14 cellular contexts compared by ENCODE assay signal in the genomic region with DNA sequence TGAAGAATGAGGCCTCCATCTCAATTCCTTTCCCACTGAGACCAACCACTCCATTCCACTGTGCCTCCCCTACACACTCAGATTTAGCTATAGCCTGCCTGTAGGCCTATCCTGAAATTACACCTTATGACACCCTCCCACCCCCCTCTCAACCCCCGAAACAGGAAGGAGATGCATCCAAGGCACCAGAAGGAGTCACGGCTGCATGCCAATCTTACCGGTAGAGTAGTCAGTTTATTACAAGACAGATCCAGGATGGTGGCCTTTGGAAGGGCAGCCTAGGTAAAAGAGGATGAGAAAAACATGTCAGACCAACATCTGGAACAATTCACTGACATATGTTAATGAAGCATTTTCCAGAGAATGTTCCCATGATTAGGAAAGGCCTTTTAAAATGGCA. TPM values are rescaled to one million over a fixed set of nuclear protein-coding genes. Genes with fewer than 3 reads are reported as not detected.
DNase-seq lines count a peak whose midpoint lies in the region; FAIRE-seq and TF ChIP-seq lines count a peak whose summit lies in the region.
"Had no signal": no experiment of that assay in that cellular context is flagged by ENCODE, and none has a peak within 500 bp of the region (broad histone marks: within the 10 kb centered on the region; RNA-seq: fewer than 3 reads in every experiment).

No MANE protein-coding gene starts in this region.

- H3K27me3 ChIP-seq in ACC112 (ENCODE audit: insufficient read depth, low read length): no peaks in the 10 kb centered on the region
- H3K27me3 ChIP-seq in Caco-2 (replicated peaks; ENCODE audit: control insufficient read depth, insufficient read depth, low read length): no peaks in the 10 kb centered on the region
- H3K27me3 ChIP-seq: thyroid gland had no signal

- no peak for FAIRE-seq in H54 (lab: Jason Lieb, UNC)

- no peaks in the 10 kb centered on the region for H3K9me3 Mint-ChIP-seq in Caco-2 (ENCODE audit: unreplicated experiment)

- no peak overlapping the region for H2AFZ ChIP-seq in ACC112 (ENCODE audit: low read length, unreplicated experiment)

- POLR2A ChIA-PET in Caco-2 (lab: Charles Lee): interaction anchor here (0.6 kb wide), 1 partner anchor 12 kb away, joined by 3 read pairs; no protein-coding TSS in a partner anchor

- no TSS peak for BruUV-seq in Caco-2 (replicated peaks; lab: Mats Ljungman, UMichigan)

- H3K36me3 Mint-ChIP-seq in Caco-2 (ENCODE audit: insufficient read depth, unreplicated experiment): peaks cover 74% of the 10 kb centered on the region

- H3K27ac ChIP-seq in ACC112 (ENCODE audit: low read depth, low read length): no peak overlapping the region
- H3K27ac ChIP-seq: thyroid gland had no signal

- TF ChIP-seq POLR2A in H54 (IDR thresholded peaks at IDR 0.05; ENCODE audit: low read depth, low read length): no peak

- CTCF ChIA-PET in Caco-2 (lab: Charles Lee): interaction anchor here (0.7 kb wide), 3 partner anchors 25 to 287 kb away, joined by 3 to 9 read pairs (median 3); no protein-coding TSS in a partner anchor

- no peak for TF ChIP-seq CTCF in Caco-2 (IDR thresholded peaks at IDR 0.05; ENCODE audit: insufficient read depth in 1 of 2, low read depth in 1 of 2, low read length in 1 of 2, severe bottlenecking in 1 of 2, unreplicated experiment in 1 of 2)
- no peak for TF ChIP-seq CTCF in WI38 (IDR thresholded peaks at IDR 0.05; ENCODE audit: low read depth, low read length)
- no peak for TF ChIP-seq CTCF in fibroblast of pulmonary artery (IDR thresholded peaks at IDR 0.05; ENCODE audit: low read length, missing control alignments)

- H3K27ac Mint-ChIP-seq in Caco-2 (ENCODE audit: unreplicated experiment): peak overlapping the region; percentile 48

- H3K4me3 ChIP-seq in ACC112 (ENCODE audit: low read depth, low read length) (peak overlapping the region; percentile 92), Caco-2 (ENCODE audit: low read depth, low read length) (no peak overlapping the region), WI38 (ENCODE audit: low read depth, low read length) (peak overlapping the region; percentile 84), fibroblast of pulmonary artery (replicated peaks; ENCODE audit: low read depth, low read length) (peak overlapping the region; percentile 99)
- H3K4me3 ChIP-seq: thyroid gland had no signal

- H3K27me3 Mint-ChIP-seq in Caco-2 (ENCODE audit: insufficient read depth, unreplicated experiment): no peaks in the 10 kb centered on the region

- H3K4me3 Mint-ChIP-seq in Caco-2 (ENCODE audit: unreplicated experiment): peak overlapping the region; percentile 76

- H3K36me3 ChIP-seq in ACC112 (ENCODE audit: insufficient read depth, low read length) (peaks cover 48% of the 10 kb centered on the region), Caco-2 (ENCODE audit: control insufficient read depth, insufficient read depth, low read length) (peaks cover 21% of the 10 kb centered on the region)

- H3K4me1 Mint-ChIP-seq in Caco-2 (ENCODE audit: low read depth, unreplicated experiment): peaks cover 12% of the 10 kb centered on the region

- H3K9me3 ChIP-seq in Caco-2: peaks cover 4% of the 10 kb centered on the region; the same call in 1 of the 2 replicates
- H3K9me3 ChIP-seq: thyroid gland had no signal

- peaks cover 71% of the 10 kb centered on the region for H3K79me2 ChIP-seq in ACC112 (ENCODE audit: control insufficient read depth, insufficient read depth, low read length, unreplicated experiment)

- intact Hi-C loops in Caco-2 (cut with micrococcal nuclease; ENCODE audit: unreplicated experiment): no loop called here

- H3K4me1 ChIP-seq in ACC112 (ENCODE audit: control insufficient read depth, insufficient read depth, low read length, unreplicated experiment) (peaks cover 13% of the 10 kb centered on the region), Caco-2 (peaks cover 5% of the 10 kb centered on the region; the same call in 1 of the 2 replicates)

- DNase-seq in Caco-2: no peak
- peak; percentile 22 for DNase-seq in fibroblast of pulmonary artery (ENCODE audit: low read depth)
- no peak for DNase-seq in NCI-H1930 (lab: John Stamatoyannopoulos, UW)
- no peak for DNase-seq in SW 1271 (lab: John Stamatoyannopoulos, UW)
- no peak for DNase-seq in H54 (ENCODE audit: insufficient read length, low spot score)
- DNase-seq in ureter (ENCODE audit: low spot score): no peak
- DNase-seq: cortex of kidney; DMS153; Kasumi-1; NCI-H446; stimulated activated CD4-positive, alpha-beta T cell treated with anti-CD3 and anti-CD28 coated beads, Interleukin-4, amount 100 ng/mL, for 4 hours; thyroid gland had no signal

RNA-seq across cellular contexts. Expression of gene LRRC59, which starts 2.6 kb away (rescaled TPM):
- total RNA-seq in Caco-2 (2022) (324 and 336 TPM in 2 replicates), ureter (73.5 TPM)

RNA-seq across cellular contexts. Expression of gene EME1, which starts 21.7 kb away (rescaled TPM):
- total RNA-seq in Caco-2 (2022) (43.5 and 48.5 TPM in 2 replicates), ureter (0.94 TPM)

RNA-seq across cellular contexts. Expression of gene MRPL27, which starts 21.7 kb away (rescaled TPM):
- total RNA-seq in Caco-2 (2022): 196 and 203 TPM in 2 replicates
- total RNA-seq in ureter: 55.0 TPM

RNA-seq across cellular contexts. Expression of gene ACSF2, which starts 31.3 kb away (rescaled TPM):
- total RNA-seq in Caco-2 (2022) (135 and 161 TPM in 2 replicates), ureter (172 TPM)

RNA-seq across cellular contexts. Expression of gene XYLT2, which starts 48.8 kb away (rescaled TPM):
- total RNA-seq in Caco-2 (2022): 72.9 and 75.8 TPM in 2 replicates
- total RNA-seq in ureter: 31.2 TPM

Comparison
In these comparisons a context has a peak if more than half of its experiments do, and no peak if none do; other contexts are left out.
1. RNA of gene EME1, which starts 21.7 kb away (total RNA-seq): 43.5 to 48.5 TPM in Caco-2; 0.94 TPM in ureter (single experiment); every median in the first group is over 10 times any median in the second.